In the genomic region with DNA sequence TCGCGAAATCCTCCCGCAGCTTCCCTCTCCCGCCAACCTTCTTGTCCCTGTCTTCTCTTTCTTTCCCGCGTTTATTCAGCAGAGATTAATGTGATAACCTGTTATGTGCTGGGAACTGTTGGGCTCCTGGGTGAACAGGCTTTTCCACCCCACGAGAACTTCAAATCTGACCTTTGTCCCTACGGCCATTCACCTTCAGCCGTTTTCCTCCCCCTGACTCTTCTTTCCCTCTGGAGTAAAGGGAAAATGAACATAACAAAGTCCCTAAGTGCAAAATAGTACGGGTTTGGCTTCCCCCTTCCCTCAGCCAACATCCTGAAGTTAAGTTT, we compare ENCODE assay signal across 1 cellular context.
TF ChIP-seq lines count a peak whose summit lies in the region.

No MANE protein-coding gene starts in this region.

TF ChIP-seq in K562, 482 proteins besides CTCF, POLR2A, EP300 and RAD21 (continued from another document):
- no peak for TF ChIP-seq ZNF318 (IDR thresholded peaks at IDR 0.05; ENCODE audit: borderline replicate concordance in 1 of 2, low read depth in 1 of 2)
- 0 out of 2 replicates have a peak, but pooled peaks have one; percentile 9 for TF ChIP-seq GABPA (tag; conservative IDR thresholded peaks at IDR 0.05; ENCODE audit: low read depth)
- TF ChIP-seq, protein P1, sequence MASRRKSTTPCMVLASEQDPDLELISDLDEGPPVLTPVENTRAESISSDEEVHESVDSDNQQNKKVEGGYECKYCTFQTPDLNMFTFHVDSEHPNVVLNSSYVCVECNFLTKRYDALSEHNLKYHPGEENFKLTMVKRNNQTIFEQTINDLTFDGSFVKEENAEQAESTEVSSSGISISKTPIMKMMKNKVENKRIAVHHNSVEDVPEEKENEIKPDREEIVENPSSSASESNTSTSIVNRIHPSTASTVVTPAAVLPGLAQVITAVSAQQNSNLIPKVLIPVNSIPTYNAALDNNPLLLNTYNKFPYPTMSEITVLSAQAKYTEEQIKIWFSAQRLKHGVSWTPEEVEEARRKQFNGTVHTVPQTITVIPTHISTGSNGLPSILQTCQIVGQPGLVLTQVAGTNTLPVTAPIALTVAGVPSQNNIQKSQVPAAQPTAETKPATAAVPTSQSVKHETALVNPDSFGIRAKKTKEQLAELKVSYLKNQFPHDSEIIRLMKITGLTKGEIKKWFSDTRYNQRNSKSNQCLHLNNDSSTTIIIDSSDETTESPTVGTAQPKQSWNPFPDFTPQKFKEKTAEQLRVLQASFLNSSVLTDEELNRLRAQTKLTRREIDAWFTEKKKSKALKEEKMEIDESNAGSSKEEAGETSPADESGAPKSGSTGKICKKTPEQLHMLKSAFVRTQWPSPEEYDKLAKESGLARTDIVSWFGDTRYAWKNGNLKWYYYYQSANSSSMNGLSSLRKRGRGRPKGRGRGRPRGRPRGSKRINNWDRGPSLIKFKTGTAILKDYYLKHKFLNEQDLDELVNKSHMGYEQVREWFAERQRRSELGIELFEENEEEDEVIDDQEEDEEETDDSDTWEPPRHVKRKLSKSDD (conservative IDR thresholded peaks at IDR 0.05; ENCODE audit: low read length): no peak
- TF ChIP-seq HIVEP1 (CRISPR knock-in tag; IDR thresholded peaks at IDR 0.05): no peak
- TF ChIP-seq MIER1 (IDR thresholded peaks at IDR 0.05; ENCODE audit: low read depth): 0 out of 2 replicates have a peak, but pooled peaks have one; percentile 40
- TF ChIP-seq KLF1 (tag; IDR thresholded peaks at IDR 0.05): no peak
- TF ChIP-seq, protein P2, sequence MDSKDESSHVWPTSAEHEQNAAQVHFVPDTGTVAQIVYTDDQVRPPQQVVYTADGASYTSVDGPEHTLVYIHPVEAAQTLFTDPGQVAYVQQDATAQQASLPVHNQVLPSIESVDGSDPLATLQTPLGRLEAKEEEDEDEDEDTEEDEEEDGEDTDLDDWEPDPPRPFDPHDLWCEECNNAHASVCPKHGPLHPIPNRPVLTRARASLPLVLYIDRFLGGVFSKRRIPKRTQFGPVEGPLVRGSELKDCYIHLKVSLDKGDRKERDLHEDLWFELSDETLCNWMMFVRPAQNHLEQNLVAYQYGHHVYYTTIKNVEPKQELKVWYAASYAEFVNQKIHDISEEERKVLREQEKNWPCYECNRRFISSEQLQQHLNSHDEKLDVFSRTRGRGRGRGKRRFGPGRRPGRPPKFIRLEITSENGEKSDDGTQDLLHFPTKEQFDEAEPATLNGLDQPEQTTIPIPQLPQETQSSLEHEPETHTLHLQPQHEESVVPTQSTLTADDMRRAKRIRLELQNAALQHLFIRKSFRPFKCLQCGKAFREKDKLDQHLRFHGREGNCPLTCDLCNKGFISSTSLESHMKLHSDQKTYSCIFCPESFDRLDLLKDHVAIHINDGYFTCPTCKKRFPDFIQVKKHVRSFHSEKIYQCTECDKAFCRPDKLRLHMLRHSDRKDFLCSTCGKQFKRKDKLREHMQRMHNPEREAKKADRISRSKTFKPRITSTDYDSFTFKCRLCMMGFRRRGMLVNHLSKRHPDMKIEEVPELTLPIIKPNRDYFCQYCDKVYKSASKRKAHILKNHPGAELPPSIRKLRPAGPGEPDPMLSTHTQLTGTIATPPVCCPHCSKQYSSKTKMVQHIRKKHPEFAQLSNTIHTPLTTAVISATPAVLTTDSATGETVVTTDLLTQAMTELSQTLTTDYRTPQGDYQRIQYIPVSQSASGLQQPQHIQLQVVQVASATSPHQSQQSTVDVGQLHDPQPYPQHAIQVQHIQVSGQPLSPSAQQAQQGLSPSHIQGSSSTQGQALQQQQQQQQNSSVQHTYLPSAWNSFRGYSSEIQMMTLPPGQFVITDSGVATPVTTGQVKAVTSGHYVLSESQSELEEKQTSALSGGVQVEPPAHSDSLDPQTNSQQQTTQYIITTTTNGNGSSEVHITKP (IDR thresholded peaks at IDR 0.05; ENCODE audit: partially characterized antibody): peak; percentile 59
- no peak for TF ChIP-seq ZKSCAN8 (CRISPR knock-in tag; IDR thresholded peaks at IDR 0.05)
- TF ChIP-seq YY1 (IDR thresholded peaks at IDR 0.05; ENCODE audit: borderline replicate concordance in 1 of 3, control insufficient read depth in 1 of 3, extremely low read depth in 1 of 3, insufficient read depth in 3 of 3, insufficient read length in 1 of 3, insufficient replicate concordance in 2 of 3, low read depth in 1 of 3, low read length in 2 of 3): no peak
- no peak for TF ChIP-seq IRF1 (CRISPR knock-in tag; IDR thresholded peaks at IDR 0.05; ENCODE audit: borderline replicate concordance)
- TF ChIP-seq HMGN3 (IDR thresholded peaks at IDR 0.05; ENCODE audit: borderline replicate concordance, extremely low read depth, insufficient read length, low read depth, low read length): no peak
- TF ChIP-seq RNF2 (IDR thresholded peaks at IDR 0.05): no peak
- TF ChIP-seq HNRNPL (IDR thresholded peaks at IDR 0.05; ENCODE audit: low read depth, low read length): no peak
- TF ChIP-seq ZNF253 (CRISPR knock-in tag; conservative IDR thresholded peaks at IDR 0.05): no peak
- 0 out of 2 replicates have a peak, but pooled peaks have one; percentile 16 for TF ChIP-seq SMARCA4 (IDR thresholded peaks at IDR 0.05)
- TF ChIP-seq ZNF518B (CRISPR knock-in tag; IDR thresholded peaks at IDR 0.05): no peak
- no peak for TF ChIP-seq BHLHE40 (IDR thresholded peaks at IDR 0.05; ENCODE audit: low read length)
- TF ChIP-seq ELK1 (CRISPR knock-in tag; IDR thresholded peaks at IDR 0.05): no peak
- no peak for TF ChIP-seq THAP12 (CRISPR knock-in tag; IDR thresholded peaks at IDR 0.05)
- no peak for TF ChIP-seq ZSCAN32 (CRISPR knock-in tag; IDR thresholded peaks at IDR 0.05)
- TF ChIP-seq, protein P3, sequence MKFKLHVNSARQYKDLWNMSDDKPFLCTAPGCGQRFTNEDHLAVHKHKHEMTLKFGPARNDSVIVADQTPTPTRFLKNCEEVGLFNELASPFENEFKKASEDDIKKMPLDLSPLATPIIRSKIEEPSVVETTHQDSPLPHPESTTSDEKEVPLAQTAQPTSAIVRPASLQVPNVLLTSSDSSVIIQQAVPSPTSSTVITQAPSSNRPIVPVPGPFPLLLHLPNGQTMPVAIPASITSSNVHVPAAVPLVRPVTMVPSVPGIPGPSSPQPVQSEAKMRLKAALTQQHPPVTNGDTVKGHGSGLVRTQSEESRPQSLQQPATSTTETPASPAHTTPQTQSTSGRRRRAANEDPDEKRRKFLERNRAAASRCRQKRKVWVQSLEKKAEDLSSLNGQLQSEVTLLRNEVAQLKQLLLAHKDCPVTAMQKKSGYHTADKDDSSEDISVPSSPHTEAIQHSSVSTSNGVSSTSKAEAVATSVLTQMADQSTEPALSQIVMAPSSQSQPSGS (CRISPR knock-in tag; IDR thresholded peaks at IDR 0.05): no peak
- TF ChIP-seq ZNF324 (CRISPR knock-in tag; IDR thresholded peaks at IDR 0.05): no peak
- TF ChIP-seq TEAD4 (IDR thresholded peaks at IDR 0.05; ENCODE audit: low read length): no peak
- no peak for TF ChIP-seq TEAD4 (CRISPR knock-in tag; IDR thresholded peaks at IDR 0.05; ENCODE audit: borderline replicate concordance)
- no peak for TF ChIP-seq HNRNPLL (IDR thresholded peaks at IDR 0.05; ENCODE audit: low read depth, low read length, poor library complexity, severe bottlenecking)
- no peak for TF ChIP-seq NFATC3 (IDR thresholded peaks at IDR 0.05)
- TF ChIP-seq NFYB (IDR thresholded peaks at IDR 0.05; ENCODE audit: extremely low read depth, insufficient read length): no peak
